20 cellular contexts compared by ENCODE assay signal in genomic region chr16:4216631-4217030, GRCh38. TPM values are rescaled to one million over a fixed set of nuclear protein-coding genes. Genes with fewer than 3 reads are reported as not detected.
DNase-seq lines count a peak whose midpoint lies in the region; ATAC-seq and TF ChIP-seq lines count a peak whose summit lies in the region.
"Had no signal": no experiment of that assay in that cellular context is flagged by ENCODE, and none has a peak within 500 bp of the region (broad histone marks: within the 10 kb centered on the region; RNA-seq: fewer than 3 reads in every experiment).

No MANE protein-coding gene starts in this region.

- WGBS in heart right ventricle, 2 donors: 60 to 73% methylated on average over 5 of the region's 5 CpGs

- TF ChIP-seq CTCF in heart right ventricle (IDR thresholded peaks at IDR 0.05) (no peak), choroid plexus epithelial cell (conservative IDR thresholded peaks at IDR 0.05; ENCODE audit: low read depth, low read length) (no peak), osteocyte (IDR thresholded peaks at IDR 0.05) (no peak), tibial artery (IDR thresholded peaks at IDR 0.05) (no peak)

- H3K9me3 ChIP-seq in heart right ventricle (no peaks in the 10 kb centered on the region), tibial artery (no peaks in the 10 kb centered on the region)
- H3K9me3 ChIP-seq: BLaER1, MG63 had no signal

- H3K27me3 Mint-ChIP-seq in osteocyte (ENCODE audit: unreplicated experiment): no peaks in the 10 kb centered on the region
- H3K27me3 Mint-ChIP-seq in activated T-cell treated with anti-CD3 and anti-CD28 coated beads, Interleukin-2, amount 50 U/mL, for 4 hours (ENCODE audit: low read depth): peaks cover 3% of the 10 kb centered on the region

- H3K27me3 ChIP-seq in heart right ventricle (no peaks in the 10 kb centered on the region), tibial artery (no peaks in the 10 kb centered on the region)
- H3K27me3 ChIP-seq: BLaER1, MG63 had no signal

- H3K9me3 Mint-ChIP-seq in osteocyte (ENCODE audit: unreplicated experiment): no peaks in the 10 kb centered on the region
- no peaks in the 10 kb centered on the region for H3K9me3 Mint-ChIP-seq in activated T-cell treated with anti-CD3 and anti-CD28 coated beads, Interleukin-2, amount 50 U/mL, for 4 hours
- H3K9me3 Mint-ChIP-seq: CD8-positive, alpha-beta memory T cell; H9 had no signal

- H3K4me3 Mint-ChIP-seq in osteocyte (ENCODE audit: unreplicated experiment): no peak overlapping the region
- H3K4me3 Mint-ChIP-seq in activated T-cell treated with anti-CD3 and anti-CD28 coated beads, Interleukin-2, amount 50 U/mL, for 4 hours: no peak overlapping the region
- H3K4me3 Mint-ChIP-seq: CD8-positive, alpha-beta memory T cell; H9 had no signal

- DNase-seq in heart right ventricle (no peak), Right ventricle myocardium inferior (ENCODE audit: missing footprints) (no peak), choroid plexus epithelial cell (ENCODE audit: low read depth) (peak; percentile 19), osteocyte (ENCODE audit: extremely low spot score, unreplicated experiment) (no peak), tibial artery (no peak), NCI-H446 (lab: John Stamatoyannopoulos, UW) (no peak), foreskin melanocyte (no peak)
- no peak for DNase-seq in activated T-cell treated with anti-CD3 and anti-CD28 coated beads, Interleukin-2, amount 50 U/mL, for 4 hours
- DNase-seq: CD8-positive, alpha-beta memory T cell; DMS79 treated with DMSO at 0.1 percent for 48 hours; H9; Karpas-422; MG63; NCI-H1092 treated with DMSO at 0.1 percent for 48 hours; NCI-H1694; NCI-H2107; NCI-H69 had no signal

- no peaks in the 10 kb centered on the region for H3K36me3 Mint-ChIP-seq in osteocyte (ENCODE audit: unreplicated experiment)
- no peaks in the 10 kb centered on the region for H3K36me3 Mint-ChIP-seq in activated T-cell treated with anti-CD3 and anti-CD28 coated beads, Interleukin-2, amount 50 U/mL, for 4 hours (ENCODE audit: insufficient read depth)
- H3K36me3 Mint-ChIP-seq: CD8-positive, alpha-beta memory T cell had no signal

- ATAC-seq in heart right ventricle (no peak), Right ventricle myocardium inferior (no peak)
- no peak for ATAC-seq in activated T-cell treated with anti-CD3 and anti-CD28 coated beads, Interleukin-2, amount 50 U/mL, for 4 hours

- H3K4me1 Mint-ChIP-seq in osteocyte (ENCODE audit: unreplicated experiment): peaks cover 34% of the 10 kb centered on the region
- H3K4me1 Mint-ChIP-seq in activated T-cell treated with anti-CD3 and anti-CD28 coated beads, Interleukin-2, amount 50 U/mL, for 4 hours (ENCODE audit: low read depth): no peaks in the 10 kb centered on the region
- H3K4me1 Mint-ChIP-seq: CD8-positive, alpha-beta memory T cell had no signal

- H3K4me3 ChIP-seq in heart right ventricle (peak overlapping the region in 1 of 10 donors; percentile 13), choroid plexus epithelial cell (ENCODE audit: low read depth, low read length) (no peak overlapping the region), tibial artery (no peak overlapping the region)
- H3K4me3 ChIP-seq: BLaER1, MG63 had no signal

- peak overlapping the region; percentile 57 for H3K27ac Mint-ChIP-seq in osteocyte (ENCODE audit: unreplicated experiment)
- H3K27ac Mint-ChIP-seq: CD8-positive, alpha-beta memory T cell had no signal

- H3K27ac ChIP-seq in heart right ventricle: peak overlapping the region; percentile 61 to 96 (median 88)
- peak overlapping the region; percentile 73 to 91 for H3K27ac ChIP-seq in tibial artery
- H3K27ac ChIP-seq: BLaER1 had no signal

- intact Hi-C loops in heart right ventricle (cut with DNase I) (loop anchor here in 1 of 10 donors (2.0 kb wide), 1 partner anchor 22 kb away; no protein-coding TSS in a partner anchor), Right ventricle myocardium inferior (cut with DNase I) (no loop called here), tibial artery (cut with DNase I; ENCODE audit: low total_unique reads) (no loop called here)

- H3K4me1 ChIP-seq in heart right ventricle: peaks cover 35 to 100% (median 76%) of the 10 kb centered on the region in 9 donors
- peaks cover 0 to 72% (median 64%) of the 10 kb centered on the region in 4 donors for H3K4me1 ChIP-seq in tibial artery

- H3K36me3 ChIP-seq in heart right ventricle (no peaks in the 10 kb centered on the region), tibial artery (no peaks in the 10 kb centered on the region)
- H3K36me3 ChIP-seq: BLaER1, MG63 had no signal

RNA-seq across cellular contexts. Expression of gene SRL, which starts 25.2 kb away (rescaled TPM):
- total RNA-seq in heart right ventricle: 100 to 1,000 TPM; 443 to 587 (median 486) TPM
- polyA plus RNA-seq in heart right ventricle: 100 to 1,000 TPM; 161 to 224 TPM
- total RNA-seq in Right ventricle myocardium inferior: 419 TPM
- total RNA-seq in osteocyte: not detected in 2 replicates
- total RNA-seq in activated T-cell treated with anti-CD3 and anti-CD28 coated beads, Interleukin-2, amount 50 U/mL, for 4 hours: under 1 TPM in 1 of 3 donors, not detected in 2; 0.05 TPM
- total RNA-seq: A172; CD8-positive, alpha-beta memory T cell; H9; HT-29 had no signal
- polyA plus RNA-seq: CD8-positive, alpha-beta memory T cell had no signal

RNA-seq across cellular contexts. Expression of gene TFAP4, which starts 56.2 kb away (rescaled TPM):
- 1 to 10 TPM; 1.8 to 6.6 (median 3.1) TPM for total RNA-seq in heart right ventricle
- 1 to 10 TPM; 2.0 to 4.6 TPM for polyA plus RNA-seq in heart right ventricle
- 4.4 TPM for total RNA-seq in Right ventricle myocardium inferior
- total RNA-seq in osteocyte: 8.0 and 10.8 TPM in 2 replicates
- total RNA-seq in activated T-cell treated with anti-CD3 and anti-CD28 coated beads, Interleukin-2, amount 50 U/mL, for 4 hours: 10 to 100 TPM; 61.3 to 77.9 (median 65.5) TPM

Comparison
In these comparisons a context has a peak if more than half of its experiments do, and no peak if none do; other contexts are left out.
1. RNA of gene SRL, which starts 25.2 kb away (total RNA-seq): 443 to 587 TPM in heart right ventricle and 419 TPM in Right ventricle myocardium inferior (single experiment); not detected in osteocyte and 0.05 TPM in activated T-cell treated with anti-CD3 and anti-CD28 coated beads, Interleukin-2, amount 50 U/mL, for 4 hours; every median in the first group is over 100 times any median in the second.